Comparison of ENCODE assay signal across 1 cellular context in genomic region chr10:94680544-94680943, GRCh38.
TF ChIP-seq lines count a peak whose summit lies in the region.

No MANE protein-coding gene starts in this region.

TF ChIP-seq in HepG2, 621 proteins besides CTCF, POLR2A, EP300 and RAD21 (continued from another document and continues in another):
- TF ChIP-seq PAXIP1 (CRISPR knock-in tag; conservative IDR thresholded peaks at IDR 0.05), result peak; percentile 49
- TF ChIP-seq ZFP1 (CRISPR knock-in tag; IDR thresholded peaks at IDR 0.05), result no peak
- TF ChIP-seq ZNF260 (CRISPR knock-in tag; IDR thresholded peaks at IDR 0.05; ENCODE audit: borderline replicate concordance, low read depth), result no peak
- TF ChIP-seq HMGA1 (CRISPR knock-in tag; conservative IDR thresholded peaks at IDR 0.05), result no peak
- no peak for TF ChIP-seq TOE1 (CRISPR knock-in tag; IDR thresholded peaks at IDR 0.05)
- no peak for TF ChIP-seq ZNF431 (CRISPR knock-in tag; IDR thresholded peaks at IDR 0.05; ENCODE audit: borderline replicate concordance, low read depth)
- TF ChIP-seq, protein P1, sequence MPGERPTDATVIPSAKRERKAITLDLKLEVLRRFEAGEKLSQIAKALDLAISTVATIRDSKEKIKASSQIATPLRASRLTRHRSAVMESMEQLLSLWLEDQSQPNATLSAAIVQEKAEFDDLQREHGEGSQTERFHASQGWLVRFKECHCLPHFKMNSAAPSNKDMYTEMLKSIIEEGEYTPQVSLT (CRISPR knock-in tag; IDR thresholded peaks at IDR 0.05; ENCODE audit: borderline replicate concordance, low read depth), result no peak
- TF ChIP-seq ZKSCAN1 (IDR thresholded peaks at IDR 0.05; ENCODE audit: low read length), result no peak
- no peak for TF ChIP-seq ZNF547 (CRISPR knock-in tag; IDR thresholded peaks at IDR 0.05)
- peak; percentile 50 for TF ChIP-seq NR2F6 (IDR thresholded peaks at IDR 0.05)
- peak; percentile 58; the same call in 1 of the 2 replicates for TF ChIP-seq NR2F6 (CRISPR knock-in tag; IDR thresholded peaks at IDR 0.05)
- TF ChIP-seq GATA4 (IDR thresholded peaks at IDR 0.05; ENCODE audit: borderline replicate concordance, low read depth), result no peak
- no peak for TF ChIP-seq ZNF256 (CRISPR knock-in tag; conservative IDR thresholded peaks at IDR 0.05)
- no peak for TF ChIP-seq ZNF75D (CRISPR knock-in tag; IDR thresholded peaks at IDR 0.05; ENCODE audit: borderline replicate concordance)
- no peak for TF ChIP-seq BRD4 (CRISPR knock-in tag; IDR thresholded peaks at IDR 0.05)
- TF ChIP-seq ZFP91 (CRISPR knock-in tag; IDR thresholded peaks at IDR 0.05; ENCODE audit: borderline replicate concordance), result no peak
- TF ChIP-seq, protein P2, sequence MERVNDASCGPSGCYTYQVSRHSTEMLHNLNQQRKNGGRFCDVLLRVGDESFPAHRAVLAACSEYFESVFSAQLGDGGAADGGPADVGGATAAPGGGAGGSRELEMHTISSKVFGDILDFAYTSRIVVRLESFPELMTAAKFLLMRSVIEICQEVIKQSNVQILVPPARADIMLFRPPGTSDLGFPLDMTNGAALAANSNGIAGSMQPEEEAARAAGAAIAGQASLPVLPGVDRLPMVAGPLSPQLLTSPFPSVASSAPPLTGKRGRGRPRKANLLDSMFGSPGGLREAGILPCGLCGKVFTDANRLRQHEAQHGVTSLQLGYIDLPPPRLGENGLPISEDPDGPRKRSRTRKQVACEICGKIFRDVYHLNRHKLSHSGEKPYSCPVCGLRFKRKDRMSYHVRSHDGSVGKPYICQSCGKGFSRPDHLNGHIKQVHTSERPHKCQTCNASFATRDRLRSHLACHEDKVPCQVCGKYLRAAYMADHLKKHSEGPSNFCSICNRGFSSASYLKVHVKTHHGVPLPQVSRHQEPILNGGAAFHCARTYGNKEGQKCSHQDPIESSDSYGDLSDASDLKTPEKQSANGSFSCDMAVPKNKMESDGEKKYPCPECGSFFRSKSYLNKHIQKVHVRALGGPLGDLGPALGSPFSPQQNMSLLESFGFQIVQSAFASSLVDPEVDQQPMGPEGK (CRISPR knock-in tag; IDR thresholded peaks at IDR 0.05), result no peak
- TF ChIP-seq ZNF407 (CRISPR knock-in tag; IDR thresholded peaks at IDR 0.05; ENCODE audit: not compliant biosample characterization), result no peak
- TF ChIP-seq ZNF274 (CRISPR knock-in tag; IDR thresholded peaks at IDR 0.05), result no peak
- TF ChIP-seq REXO4 (CRISPR knock-in tag; IDR thresholded peaks at IDR 0.05; ENCODE audit: borderline replicate concordance), result no peak
- TF ChIP-seq CREM (IDR thresholded peaks at IDR 0.05), result peak; percentile 60
- no peak for TF ChIP-seq CREM (CRISPR knock-in tag; IDR thresholded peaks at IDR 0.05)
- peak; percentile 97 for TF ChIP-seq CEBPG (CRISPR knock-in tag; IDR thresholded peaks at IDR 0.05)
- TF ChIP-seq ZFP37 (CRISPR knock-in tag; IDR thresholded peaks at IDR 0.05; ENCODE audit: borderline replicate concordance), result no peak
- no peak for TF ChIP-seq FOSL1 (CRISPR knock-in tag; IDR thresholded peaks at IDR 0.05; ENCODE audit: borderline replicate concordance)
- no peak for TF ChIP-seq TFDP1 (CRISPR knock-in tag; IDR thresholded peaks at IDR 0.05; ENCODE audit: borderline replicate concordance)
- TF ChIP-seq HOXD1 (CRISPR knock-in tag; IDR thresholded peaks at IDR 0.05), result no peak
- 0 out of 2 replicates have a peak, but pooled peaks have one; percentile 24 for TF ChIP-seq FOXP1 (IDR thresholded peaks at IDR 0.05)
- peak; percentile 72 for TF ChIP-seq FOXP1 (CRISPR knock-in tag; IDR thresholded peaks at IDR 0.05)
- TF ChIP-seq ZHX2 (IDR thresholded peaks at IDR 0.05; ENCODE audit: low read depth), result no peak
- no peak for TF ChIP-seq ZHX2 (CRISPR knock-in tag; IDR thresholded peaks at IDR 0.05; ENCODE audit: borderline replicate concordance)
- no peak for TF ChIP-seq MZF1 (CRISPR knock-in tag; IDR thresholded peaks at IDR 0.05; ENCODE audit: borderline replicate concordance)
- TF ChIP-seq SOX13 (IDR thresholded peaks at IDR 0.05), result no peak
- TF ChIP-seq SOX13 (CRISPR knock-in tag; conservative IDR thresholded peaks at IDR 0.05 in 1 of 2, IDR thresholded peaks at IDR 0.05 in 1 of 2), result peak in 1 of 2 experiments; percentile 63; a peak in 2 of 4 replicates
- no peak for TF ChIP-seq NFE2 (CRISPR knock-in tag; IDR thresholded peaks at IDR 0.05)
- no peak for TF ChIP-seq ZSCAN12 (CRISPR knock-in tag; IDR thresholded peaks at IDR 0.05)
